Comparison of ENCODE assay signal across 12 cellular contexts in the genomic region with DNA sequence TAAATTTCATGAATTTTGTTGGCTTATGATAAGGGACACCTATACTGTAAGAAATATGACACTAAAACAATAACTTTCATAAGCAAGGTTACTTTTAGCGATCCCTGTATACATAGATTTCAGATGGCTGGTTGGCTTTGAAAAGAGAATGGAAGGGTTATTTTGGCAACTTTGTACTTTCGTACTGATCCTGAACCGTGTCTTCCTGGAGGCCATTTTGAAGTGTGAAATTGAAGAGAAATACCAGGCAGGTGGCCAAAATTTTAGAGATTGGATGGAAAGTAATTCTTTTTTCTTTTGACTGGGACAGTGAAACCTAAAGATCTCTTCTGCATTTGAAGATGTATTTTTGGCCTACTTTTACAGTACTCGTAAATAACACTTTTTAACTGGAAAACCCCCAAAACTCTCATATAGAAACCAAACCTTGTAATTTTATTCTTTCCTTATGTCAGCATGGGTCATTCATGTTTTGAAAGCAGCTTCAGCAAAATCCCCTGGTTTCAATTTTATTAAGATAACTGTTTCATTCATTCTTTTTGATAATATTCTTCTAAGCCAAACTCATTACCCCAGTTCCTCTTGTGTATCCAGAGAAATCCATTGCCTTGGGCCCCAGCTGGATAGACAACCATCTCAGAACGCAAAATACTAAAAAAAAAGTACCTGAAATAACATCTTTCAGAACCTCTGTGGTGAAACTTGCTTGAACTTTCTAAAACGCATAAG. TPM values are rescaled to one million over a fixed set of nuclear protein-coding genes. Genes with fewer than 3 reads are reported as not detected.
A peak's percentile ranks its signal among the peaks of the same experiment; 100 is the strongest.
DNase-seq lines count a peak whose midpoint lies in the region; ATAC-seq and TF ChIP-seq lines count a peak whose summit lies in the region.
"Had no signal": no experiment of that assay in that cellular context is flagged by ENCODE, and none has a peak within 500 bp of the region (broad histone marks: within the 10 kb centered on the region; RNA-seq: fewer than 3 reads in every experiment).

No MANE protein-coding gene starts in this region.

- no peak overlapping the region for H3K4me3 Mint-ChIP-seq in activated CD4-positive, alpha-beta T cell treated with anti-CD3 and anti-CD28 coated beads for 36 hours
- peak overlapping the region; percentile 6 for H3K4me3 Mint-ChIP-seq in activated T-helper 2 cell treated with anti-CD3 and anti-CD28 coated beads, Interferon-gamma antibody, Interleukin-2, Interleukin-4, amounts not matched to agents 10 μg/mL and 5 μg/mL and 100 μg/mL, durations not matched to agents 14 hours and 24 hours and 36 hours (ENCODE audit: low read depth)

- no peak for TF ChIP-seq POLR2A in vagina (IDR thresholded peaks at IDR 0.05)

- H3K27ac Mint-ChIP-seq in activated CD4-positive, alpha-beta T cell treated with anti-CD3 and anti-CD28 coated beads for 36 hours = peak overlapping the region; percentile 92
- H3K27ac Mint-ChIP-seq in activated T-helper 2 cell treated with anti-CD3 and anti-CD28 coated beads, Interferon-gamma antibody, Interleukin-2, Interleukin-4, amounts not matched to agents 10 μg/mL and 5 μg/mL and 100 μg/mL, durations not matched to agents 14 hours and 24 hours and 36 hours = peak overlapping the region; percentile 92

- H3K4me1 Mint-ChIP-seq in activated CD4-positive, alpha-beta T cell treated with anti-CD3 and anti-CD28 coated beads for 36 hours = peaks cover 44% of the 10 kb centered on the region
- peaks cover 38% of the 10 kb centered on the region for H3K4me1 Mint-ChIP-seq in activated T-helper 2 cell treated with anti-CD3 and anti-CD28 coated beads, Interferon-gamma antibody, Interleukin-2, Interleukin-4, amounts not matched to agents 10 μg/mL and 5 μg/mL and 100 μg/mL, durations not matched to agents 14 hours and 24 hours and 36 hours (ENCODE audit: low read depth)

- intact Hi-C loops in activated CD4-positive, alpha-beta T cell treated with anti-CD3 and anti-CD28 coated beads for 36 hours (cut with DNase I, micrococcal nuclease) = loop anchor here (1.0 to 5.0 kb wide), 9 partner anchors 25 to 507 kb away; a partner anchor contains a TSS
- intact Hi-C loops in activated T-helper 2 cell treated with anti-CD3 and anti-CD28 coated beads, Interferon-gamma antibody, Interleukin-2, Interleukin-4, amounts not matched to agents 10 μg/mL and 5 μg/mL and 100 μg/mL, durations not matched to agents 14 hours and 24 hours and 36 hours (cut with micrococcal nuclease) = loop anchor here (1.0 to 2.0 kb wide), 6 partner anchors 15 to 295 kb away; a partner anchor contains a TSS
- intact Hi-C loops in cardiac septum (cut with DNase I) (no loop called here), vagina (cut with DNase I) (no loop called here)

- POLR2A ChIA-PET in activated CD4-positive, alpha-beta T cell treated with anti-CD3 and anti-CD28 coated beads for 36 hours (lab: Charles Lee) = no interaction called here

- ATAC-seq in activated CD4-positive, alpha-beta T cell treated with anti-CD3 and anti-CD28 coated beads for 36 hours = peak; percentile 75
- ATAC-seq in GM21367 (IDR thresholded peaks at IDR 0.05; ENCODE audit: unreplicated experiment) (peak; percentile 81), HG03064 (IDR thresholded peaks at IDR 0.05; ENCODE audit: low read depth, unreplicated experiment) (peak; percentile 88)

- H3K4me1 ChIP-seq in vagina = no peaks in the 10 kb centered on the region

- no peaks in the 10 kb centered on the region for H3K27me3 ChIP-seq in vagina

- H3K27ac ChIP-seq in vagina = no peak overlapping the region

- no peak for TF ChIP-seq CTCF in vagina (IDR thresholded peaks at IDR 0.05)

- H3K9me3 ChIP-seq in vagina = no peaks in the 10 kb centered on the region

- CTCF ChIA-PET in activated CD4-positive, alpha-beta T cell treated with anti-CD3 and anti-CD28 coated beads for 36 hours (lab: Charles Lee) = interaction anchor here (0.6 to 1.1 kb wide), 4 partner anchors 26 to 764 kb away, joined by 3 to 4 read pairs (median 3); no protein-coding TSS in a partner anchor

- DNase-seq in activated CD4-positive, alpha-beta T cell treated with anti-CD3 and anti-CD28 coated beads for 36 hours = peak; percentile 15
- DNase-seq in activated CD4-positive, alpha-beta T cell treated with anti-CD3 and anti-CD28 coated beads, Interleukin-2, amount 50 U/mL, for 1 hour = no peak
- no peak for DNase-seq in activated T-helper 2 cell treated with anti-CD3 and anti-CD28 coated beads, Interferon-gamma antibody, Interleukin-2, Interleukin-4, amounts not matched to agents 10 μg/mL and 5 μg/mL and 100 μg/mL, durations not matched to agents 14 hours and 24 hours and 36 hours (ENCODE audit: low spot score)
- DNase-seq in cardiac septum (ENCODE audit: low spot score) = no peak
- no peak for DNase-seq in vagina (ENCODE audit: extremely low spot score in 2 of 2)
- no peak for DNase-seq in NOMO-1 treated with dmso at 0.1 percent for 144 hours (lab: John Stamatoyannopoulos, UW; ENCODE audit: unreplicated experiment)
- DNase-seq: 8988T; activated effector memory CD4-positive, alpha-beta T cell treated with Interleukin-2 at 50 U/mL for 16 hours; NCI-H524 treated with DMSO at 0.1 percent for 48 hours; trophoblast cell had no signal

- peaks cover 5% of the 10 kb centered on the region for H3K36me3 Mint-ChIP-seq in activated CD4-positive, alpha-beta T cell treated with anti-CD3 and anti-CD28 coated beads for 36 hours (ENCODE audit: low read depth)
- H3K36me3 Mint-ChIP-seq in activated T-helper 2 cell treated with anti-CD3 and anti-CD28 coated beads, Interferon-gamma antibody, Interleukin-2, Interleukin-4, amounts not matched to agents 10 μg/mL and 5 μg/mL and 100 μg/mL, durations not matched to agents 14 hours and 24 hours and 36 hours (ENCODE audit: low read depth) = peaks cover 5% of the 10 kb centered on the region

- no peaks in the 10 kb centered on the region for H3K36me3 ChIP-seq in vagina

- H3K27me3 Mint-ChIP-seq in activated CD4-positive, alpha-beta T cell treated with anti-CD3 and anti-CD28 coated beads for 36 hours = peaks cover 7% of the 10 kb centered on the region
- H3K27me3 Mint-ChIP-seq in activated T-helper 2 cell treated with anti-CD3 and anti-CD28 coated beads, Interferon-gamma antibody, Interleukin-2, Interleukin-4, amounts not matched to agents 10 μg/mL and 5 μg/mL and 100 μg/mL, durations not matched to agents 14 hours and 24 hours and 36 hours (ENCODE audit: low read depth) = peaks cover 5% of the 10 kb centered on the region

- H3K4me3 ChIP-seq in vagina = no peak overlapping the region

- no peaks in the 10 kb centered on the region for H3K9me3 Mint-ChIP-seq in activated CD4-positive, alpha-beta T cell treated with anti-CD3 and anti-CD28 coated beads for 36 hours (ENCODE audit: low read depth)
- H3K9me3 Mint-ChIP-seq in activated T-helper 2 cell treated with anti-CD3 and anti-CD28 coated beads, Interferon-gamma antibody, Interleukin-2, Interleukin-4, amounts not matched to agents 10 μg/mL and 5 μg/mL and 100 μg/mL, durations not matched to agents 14 hours and 24 hours and 36 hours = peaks cover 5% of the 10 kb centered on the region

RNA-seq across cellular contexts. Expression of a gene that starts 38.4 kb away (rescaled TPM):
- total RNA-seq in activated CD4-positive, alpha-beta T cell treated with anti-CD3 and anti-CD28 coated beads for 36 hours = 10 to 100 TPM; 10.8 to 13.5 TPM
- total RNA-seq in activated T-helper 2 cell treated with anti-CD3 and anti-CD28 coated beads, Interferon-gamma antibody, Interleukin-2, Interleukin-4, amounts not matched to agents 10 μg/mL and 5 μg/mL and 100 μg/mL, durations not matched to agents 14 hours and 24 hours and 36 hours = 18.9 and 19.0 TPM in 2 replicates
- total RNA-seq in cardiac septum = 8.5 TPM
- total RNA-seq in vagina = 8.8 TPM

Comparison
In these comparisons a context has a peak if more than half of its experiments do, and no peak if none do; other contexts are left out.
1. intact Hi-C loops: an anchor here in activated CD4-positive, alpha-beta T cell treated with anti-CD3 and anti-CD28 coated beads for 36 hours (1.0 to 5.0 kb wide) and activated T-helper 2 cell treated with anti-CD3 and anti-CD28 coated beads, Interferon-gamma antibody, Interleukin-2, Interleukin-4, amounts not matched to agents 10 μg/mL and 5 μg/mL and 100 μg/mL, durations not matched to agents 14 hours and 24 hours and 36 hours (1.0 to 2.0 kb wide); none called in cardiac septum and vagina.